ENCODE assay signal across 31 cellular contexts in the genomic region with DNA sequence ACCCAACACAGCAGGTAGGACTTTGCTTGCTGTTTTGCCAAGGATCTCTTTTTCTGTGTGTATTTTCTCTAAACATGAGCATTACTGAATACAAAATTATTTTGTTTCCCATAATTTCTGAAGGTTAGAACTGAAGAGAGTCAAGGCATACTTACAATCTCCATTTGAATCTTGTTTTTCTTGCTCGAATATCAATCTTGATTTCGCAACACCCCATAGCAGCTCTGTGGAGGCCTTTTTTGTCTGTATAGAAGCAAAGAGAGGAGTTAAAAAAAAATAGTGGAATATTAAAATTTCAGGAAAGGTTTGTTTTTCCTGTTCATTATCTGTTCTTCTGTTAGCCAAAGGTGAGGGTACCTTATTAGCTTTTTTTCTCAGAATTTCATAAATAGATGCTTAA.
DNase-seq lines count a peak whose midpoint lies in the region; ATAC-seq and TF ChIP-seq lines count a peak whose summit lies in the region.
"Had no signal": no experiment of that assay in that cellular context is flagged by ENCODE, and none has a peak within 500 bp of the region (broad histone marks: within the 10 kb centered on the region; RNA-seq: fewer than 3 reads in every experiment).

No MANE protein-coding gene starts in this region.

- H3K27ac ChIP-seq in mammary epithelial cell (ENCODE audit: insufficient read depth, low read depth, low read length) (no peak overlapping the region), brain microvascular endothelial cell (peak overlapping the region; percentile 67), subcutaneous abdominal adipose tissue (ENCODE audit: low read depth, low read length) (peak overlapping the region; percentile 33), caudate nucleus (ENCODE audit: low read depth, low read length) (no peak overlapping the region)
- H3K27ac ChIP-seq: breast epithelium, KMS-11, parathyroid adenoma, SJSA1, testis had no signal

- H3K27me3 Mint-ChIP-seq in MCF 10A (ENCODE audit: insufficient read depth, unreplicated experiment), result no peaks in the 10 kb centered on the region
- no peaks in the 10 kb centered on the region for H3K27me3 Mint-ChIP-seq in activated CD4-positive, alpha-beta T cell treated with anti-CD3 and anti-CD28 coated beads, Interleukin-2, amount 10 ng/mL, durations not matched to agents 7 days and 5 days
- H3K27me3 Mint-ChIP-seq: CD8-positive, alpha-beta memory T cell; stimulated activated naive B cell treated with anti-CD40 and anti-IgM and Interleukin-4, amounts not matched to agents 10 μg/mL and 1 μg/mL and 100 μg/mL, for 72 hours; T-cell had no signal

- no peaks in the 10 kb centered on the region for H3K9me3 Mint-ChIP-seq in MCF 10A (ENCODE audit: unreplicated experiment)
- H3K9me3 Mint-ChIP-seq in activated CD4-positive, alpha-beta T cell treated with anti-CD3 and anti-CD28 coated beads, Interleukin-2, amount 10 ng/mL, durations not matched to agents 7 days and 5 days, result no peaks in the 10 kb centered on the region
- H3K9me3 Mint-ChIP-seq: activated naive CD4-positive, alpha-beta T cell treated with anti-CD3 and anti-CD28 coated beads for 36 hours; CD8-positive, alpha-beta memory T cell; stimulated activated naive B cell treated with anti-CD40 and anti-IgM and Interleukin-4, amounts not matched to agents 10 μg/mL and 1 μg/mL and 100 μg/mL, for 72 hours; T-cell had no signal

- H3K27ac Mint-ChIP-seq in MCF 10A (ENCODE audit: low read depth, unreplicated experiment), result peak overlapping the region; percentile 69
- no peak overlapping the region for H3K27ac Mint-ChIP-seq in activated CD4-positive, alpha-beta T cell treated with anti-CD3 and anti-CD28 coated beads, Interleukin-2, amount 10 ng/mL, durations not matched to agents 7 days and 5 days
- H3K27ac Mint-ChIP-seq: activated naive CD4-positive, alpha-beta T cell treated with anti-CD3 and anti-CD28 coated beads for 36 hours; CD8-positive, alpha-beta memory T cell; stimulated activated naive B cell treated with anti-CD40 and anti-IgM and Interleukin-4, amounts not matched to agents 10 μg/mL and 1 μg/mL and 100 μg/mL, for 72 hours had no signal

- peaks cover 35% of the 10 kb centered on the region for H3K4me1 Mint-ChIP-seq in MCF 10A (ENCODE audit: insufficient read depth, unreplicated experiment)
- H3K4me1 Mint-ChIP-seq in activated CD4-positive, alpha-beta T cell treated with anti-CD3 and anti-CD28 coated beads, Interleukin-2, amount 10 ng/mL, durations not matched to agents 7 days and 5 days, result peaks cover 17% of the 10 kb centered on the region

- no peaks in the 10 kb centered on the region for H4K20me1 ChIP-seq in mammary epithelial cell (ENCODE audit: insufficient read depth, low read length)

- H3K36me3 Mint-ChIP-seq in MCF 10A (ENCODE audit: insufficient read depth, unreplicated experiment), result peaks cover 83% of the 10 kb centered on the region
- H3K36me3 Mint-ChIP-seq in activated CD4-positive, alpha-beta T cell treated with anti-CD3 and anti-CD28 coated beads, Interleukin-2, amount 10 ng/mL, durations not matched to agents 7 days and 5 days (ENCODE audit: low read depth), result peaks cover 60% of the 10 kb centered on the region

- H3K27me3 ChIP-seq in mammary epithelial cell (ENCODE audit: insufficient read depth, low read length) (no peaks in the 10 kb centered on the region), brain microvascular endothelial cell (replicated peaks) (no peaks in the 10 kb centered on the region), subcutaneous abdominal adipose tissue (ENCODE audit: control insufficient read depth in 5 of 5, insufficient read depth in 4 of 5, low read length in 5 of 5) (no peaks in the 10 kb centered on the region)
- H3K27me3 ChIP-seq: breast epithelium, SJSA1, testis had no signal

- H3K4me3 ChIP-seq in mammary epithelial cell (replicated peaks in 1 of 3; ENCODE audit: insufficient read depth in 1 of 3, low read depth in 2 of 3, low read length in 3 of 3) (no peak overlapping the region), brain microvascular endothelial cell (ENCODE audit: low read depth, low read length) (no peak overlapping the region), fibroblast of the aortic adventitia (ENCODE audit: low read depth, low read length) (no peak overlapping the region), subcutaneous abdominal adipose tissue (ENCODE audit: low read depth in 1 of 5, low read length in 5 of 5) (no peak overlapping the region)
- H3K4me3 ChIP-seq: breast epithelium, mucosa of descending colon, SJSA1, testis had no signal

- ATAC-seq in HG02938 (IDR thresholded peaks at IDR 0.05; ENCODE audit: unreplicated experiment), result no peak
- ATAC-seq: mucosa of descending colon; sciatic nerve; stimulated activated naive B cell treated with anti-CD40 and anti-IgM and Interleukin-4, amounts not matched to agents 10 μg/mL and 1 μg/mL and 100 μg/mL, for 72 hours; T-cell had no signal

- POLR2A ChIA-PET in MCF 10A (lab: Yijun Ruan, JAX), result no interaction called here
- POLR2A ChIA-PET in activated CD4-positive, alpha-beta T cell treated with anti-CD3 and anti-CD28 coated beads, Interleukin-2, amount 10 ng/mL, durations not matched to agents 7 days and 5 days (lab: Charles Lee), result no interaction called here

- H3K4me1 ChIP-seq in mammary epithelial cell (ENCODE audit: insufficient read depth, low read length) (no peaks in the 10 kb centered on the region), subcutaneous abdominal adipose tissue (ENCODE audit: control insufficient read depth in 5 of 5, insufficient read depth in 5 of 5, low read length in 5 of 5) (peaks cover 0 to 9% (median 7%) of the 10 kb centered on the region in 5 donors)
- H3K4me1 ChIP-seq: breast epithelium, parathyroid adenoma had no signal

- H3K79me2 ChIP-seq in mammary epithelial cell (ENCODE audit: insufficient read depth, low read length), result peaks cover 16% of the 10 kb centered on the region
- H3K79me2 ChIP-seq: parathyroid adenoma had no signal

- dilution Hi-C loops in mammary epithelial cell (cut with HindIII; ENCODE audit: low sequenced_read_pairs), result no loop called here

- no TSS peak for BruUV-seq in MCF 10A (replicated peaks; lab: Mats Ljungman, UMichigan)
- no TSS peak for BruUV-seq in mammary epithelial cell (replicated peaks; lab: Mats Ljungman, UMichigan)

- no peak for TF ChIP-seq CTCF in MCF 10A (IDR thresholded peaks at IDR 0.05; ENCODE audit: unreplicated experiment)
- TF ChIP-seq CTCF in mammary epithelial cell (conservative IDR thresholded peaks at IDR 0.05 in 1 of 2, IDR thresholded peaks at IDR 0.05 in 1 of 2; ENCODE audit: extremely low read depth in 1 of 2, insufficient read depth in 1 of 2, low read depth in 1 of 2, low read length in 2 of 2), result no peak
- no peak for TF ChIP-seq CTCF in brain microvascular endothelial cell (IDR thresholded peaks at IDR 0.05; ENCODE audit: low read depth, low read length, missing control alignments)
- no peak for TF ChIP-seq CTCF in fibroblast of the aortic adventitia (IDR thresholded peaks at IDR 0.05; ENCODE audit: insufficient read depth, low read length)

- H3K4me3 Mint-ChIP-seq in MCF 10A (ENCODE audit: unreplicated experiment), result no peak overlapping the region
- H3K4me3 Mint-ChIP-seq in activated CD4-positive, alpha-beta T cell treated with anti-CD3 and anti-CD28 coated beads, Interleukin-2, amount 10 ng/mL, durations not matched to agents 7 days and 5 days, result no peak overlapping the region
- H3K4me3 Mint-ChIP-seq: activated naive CD4-positive, alpha-beta T cell treated with anti-CD3 and anti-CD28 coated beads for 36 hours; CD8-positive, alpha-beta memory T cell; stimulated activated naive B cell treated with anti-CD40 and anti-IgM and Interleukin-4, amounts not matched to agents 10 μg/mL and 1 μg/mL and 100 μg/mL, for 72 hours; T-cell had no signal

- in situ Hi-C loops in mammary epithelial cell (cut with MboI; ENCODE audit: low sequenced_read_pairs in 2 of 2) (no loop called here), brain microvascular endothelial cell (cut with HindIII; ENCODE audit: low pct_ligation_motif_present, low sequenced_read_pairs) (no loop called here)

- H3K9me3 ChIP-seq in mammary epithelial cell (replicated peaks; ENCODE audit: insufficient read depth, low read length), result no peaks in the 10 kb centered on the region
- no peaks in the 10 kb centered on the region for H3K9me3 ChIP-seq in subcutaneous abdominal adipose tissue (ENCODE audit: control insufficient read depth in 5 of 5, low read length in 5 of 5)
- H3K9me3 ChIP-seq: breast epithelium, mucosa of descending colon, SJSA1, testis had no signal

- H3K36me3 ChIP-seq in mammary epithelial cell (ENCODE audit: insufficient read depth, low read length), result peaks cover 17% of the 10 kb centered on the region
- H3K36me3 ChIP-seq in brain microvascular endothelial cell (replicated peaks), result peaks cover 28% of the 10 kb centered on the region
- H3K36me3 ChIP-seq in subcutaneous abdominal adipose tissue (ENCODE audit: control insufficient read depth in 5 of 5, insufficient read depth in 5 of 5, low read length in 5 of 5), result peaks cover 6 to 51% (median 42%) of the 10 kb centered on the region in 5 donors
- H3K36me3 ChIP-seq: SJSA1 had no signal

- no peak overlapping the region for H2AFZ ChIP-seq in mammary epithelial cell (ENCODE audit: low read depth, low read length)
- H2AFZ ChIP-seq: parathyroid adenoma had no signal

- H3K4me2 ChIP-seq in mammary epithelial cell (ENCODE audit: insufficient read depth, low read depth, low read length), result no peak overlapping the region
- H3K4me2 ChIP-seq: KMS-11 had no signal

- intact Hi-C loops in MCF 10A (cut with micrococcal nuclease) (loop anchor here (10.0 kb wide), 1 partner anchor 128 kb away; a partner anchor contains a TSS), mammary epithelial cell (cut with micrococcal nuclease) (no loop called here)

- WGBS in mammary epithelial cell (ENCODE audit: low coverage, missing lambda C conversion rate), result 68% methylated on average over 2 of the region's 2 CpGs

- DNase-seq in MCF 10A (ENCODE audit: unreplicated experiment), result no peak
- DNase-seq in mammary epithelial cell, result no peak
- DNase-seq in brain microvascular endothelial cell, result no peak
- peak; percentile 12 for DNase-seq in fibroblast of the aortic adventitia (ENCODE audit: low read depth)
- no peak for DNase-seq in caudate nucleus (lab: John Stamatoyannopoulos, UW)
- DNase-seq in activated CD4-positive, alpha-beta T cell treated with anti-CD3 and anti-CD28 coated beads, Interleukin-2, amount 10 ng/mL, durations not matched to agents 7 days and 5 days, result no peak
- DNase-seq: 8988T; activated CD4-positive, alpha-beta T cell treated with anti-CD3 and anti-CD28 coated beads, Interleukin-2, amount 50 U/mL, for 4 hours; activated CD4-positive, CD25-positive, alpha-beta regulatory T cell; activated naive CD4-positive, alpha-beta T cell treated with anti-CD3 and anti-CD28 coated beads for 36 hours; CD8-positive, alpha-beta memory T cell; cortex of kidney; DMS 273 treated with DMSO at 0.1 percent for 48 hours; GOT3; islet precursor cell; mucosa of descending colon; NCI-H1436 treated with DMSO at 0.1 percent for 48 hours; NCI-H446 treated with DMSO at 0.1 percent for 48 hours; NCI-H82; RPMI8226; stimulated activated CD4-positive, alpha-beta T cell treated with anti-CD3 and anti-CD28 coated beads, Interleukin-4, amount 100 ng/mL, for 4 hours; stimulated activated naive B cell treated with anti-CD40 and anti-IgM and Interleukin-4, amounts not matched to agents 10 μg/mL and 1 μg/mL and 100 μg/mL, for 72 hours; T-cell; testis had no signal

- CTCF ChIA-PET in MCF 10A (lab: Yijun Ruan, JAX), result interaction anchor here (0.6 to 0.7 kb wide), 2 partner anchors 103 to 106 kb away, joined by 3 to 4 read pairs; no protein-coding TSS in a partner anchor
- CTCF ChIA-PET in mammary epithelial cell (lab: Charles Lee; ENCODE audit: low non-redundant PET), result no interaction called here
- CTCF ChIA-PET in activated CD4-positive, alpha-beta T cell treated with anti-CD3 and anti-CD28 coated beads, Interleukin-2, amount 10 ng/mL, durations not matched to agents 7 days and 5 days (lab: Charles Lee), result interaction anchor here (0.6 kb wide), 2 partner anchors 18 to 486 kb away, joined by 3 to 4 read pairs; no protein-coding TSS in a partner anchor

- H3K9ac ChIP-seq in mammary epithelial cell (ENCODE audit: insufficient read depth, low read length) (no peak overlapping the region), subcutaneous abdominal adipose tissue (ENCODE audit: low read length in 5 of 5) (no peak overlapping the region)
- H3K9ac ChIP-seq: KMS-11, parathyroid adenoma had no signal

Comparison
In these comparisons a context has a peak if more than half of its experiments do, and no peak if none do; other contexts are left out.
1. H3K27ac ChIP-seq: peak in brain microvascular endothelial cell (single experiment) and subcutaneous abdominal adipose tissue (single experiment); none in mammary epithelial cell (single experiment) and caudate nucleus (single experiment).